ENCODE assay signal across 1 cellular context in genomic region chr14:30621354-30621953, GRCh38.
TF ChIP-seq lines count a peak whose summit lies in the region.

No MANE protein-coding gene starts in this region.

TF ChIP-seq in IMR-90, 13 proteins besides CTCF, POLR2A, EP300 and RAD21 (continued from another document):
- TF ChIP-seq SMC3 (IDR thresholded peaks at IDR 0.05; ENCODE audit: low read depth, low read length) (no peak), NFE2L2 (IDR thresholded peaks at IDR 0.05; ENCODE audit: low read depth, low read length) (no peak), RCOR1 (IDR thresholded peaks at IDR 0.05; ENCODE audit: insufficient replicate concordance, low read length) (no peak), FOS (IDR thresholded peaks at IDR 0.05; ENCODE audit: low read depth, low read length) (no peak), ELK1 (IDR thresholded peaks at IDR 0.05; ENCODE audit: borderline replicate concordance, low read depth, low read length) (no peak), CHD1 (IDR thresholded peaks at IDR 0.05; ENCODE audit: low read depth, low read length) (no peak), USF2 (IDR thresholded peaks at IDR 0.05; ENCODE audit: low read depth, low read length) (no peak)
